Comparison of ENCODE assay signal across 24 cellular contexts in the genomic region with DNA sequence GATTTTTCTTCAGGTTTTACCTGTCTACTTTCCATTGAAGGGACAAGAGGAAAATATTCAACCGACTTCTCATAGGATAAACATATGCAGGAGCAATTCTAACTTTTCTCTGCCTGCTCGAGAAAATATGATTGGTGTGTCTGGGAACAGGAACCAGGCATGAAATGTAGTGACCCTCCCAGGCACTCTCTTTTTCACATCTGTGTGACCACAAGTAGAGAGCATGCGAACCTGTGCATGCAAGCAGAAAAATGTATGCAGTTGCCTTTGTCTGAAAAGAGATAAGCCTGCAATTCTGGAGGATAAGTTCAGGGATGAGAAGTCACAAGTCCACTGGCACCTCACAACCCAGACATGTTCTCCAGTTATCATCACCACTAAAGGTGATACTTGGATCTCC.
"Had no signal": no experiment of that assay in that cellular context is flagged by ENCODE, and none has a peak within 500 bp of the region (broad histone marks: within the 10 kb centered on the region; RNA-seq: fewer than 3 reads in every experiment).

No MANE protein-coding gene starts in this region.

- H3K36me3 ChIP-seq: ascending aorta, MG63, SJCRH30 had no signal

- ATAC-seq: activated CD8-positive, alpha-beta T cell treated with anti-CD3 and anti-CD28 coated beads, Interleukin-2, amount 10 ng/mL, durations not matched to agents 7 days and 5 days had no signal

- H3K27ac ChIP-seq: ascending aorta, PC-9, SJCRH30, SK-N-MC had no signal

- H3K9me3 ChIP-seq: ascending aorta, MG63, SJCRH30 had no signal

- H3K4me2 ChIP-seq: PC-9 had no signal

- H3K27me3 ChIP-seq: ascending aorta, MG63, SJCRH30 had no signal

- H3K4me3 ChIP-seq: ascending aorta, MG63, PC-9, SJCRH30, SK-N-MC had no signal

- DNase-seq: activated CD4-positive, alpha-beta T cell treated with anti-CD3 and anti-CD28 coated beads, Interleukin-2, amount 10 ng/mL, durations not matched to agents 24 days and 14 days; activated CD4-positive, alpha-beta T cell treated with anti-CD3 and anti-CD28 coated beads, Interleukin-2, amount 50 U/mL, for 48 hours; activated CD8-positive, alpha-beta T cell treated with anti-CD3 and anti-CD28 coated beads, Interleukin-2, amount 10 ng/mL, durations not matched to agents 7 days and 5 days; activated gamma-delta T cell; activated naive CD4-positive, alpha-beta T cell treated with Interleukin-2 at 50 U/mL for 16 hours; activated naive CD8-positive, alpha-beta T cell treated with anti-CD3 and anti-CD28 coated beads, Interleukin-2, amount 10 ng/mL, durations not matched to agents 7 days and 5 days; activated T-cell treated with anti-CD3 and anti-CD28 coated beads, Interleukin-2, amount 50 U/mL, for 24 hours; amygdala; cortex of kidney; MG63; NCI-H1092; NCI-H1436 treated with DMSO at 0.1 percent for 48 hours; NCI-H1694 treated with DMSO at 0.1 percent for 48 hours; NCI-H2029; NCI-H510A; NCI-H526; NCI-H748 treated with DMSO at 0.1 percent for 48 hours; PC-9; Right ventricle myocardium superior; SJCRH30 had no signal

- H3K4me1 ChIP-seq: ascending aorta, SJCRH30 had no signal

- FAIRE-seq: RCC 7860, TTC549 had no signal
